Comparison of ENCODE assay signal across 10 cellular contexts in genomic region chr3:52128118-52128683, GRCh38. TPM values are rescaled to one million over a fixed set of nuclear protein-coding genes. Genes with fewer than 3 reads are reported as not detected.
A peak's percentile ranks its signal among the peaks of the same experiment; 100 is the strongest.
DNase-seq lines count a peak whose midpoint lies in the region; ATAC-seq and TF ChIP-seq lines count a peak whose summit lies in the region.
"Had no signal": no experiment of that assay in that cellular context is flagged by ENCODE, and none has a peak within 500 bp of the region (broad histone marks: within the 10 kb centered on the region; RNA-seq: fewer than 3 reads in every experiment).

No MANE protein-coding gene starts in this region.

- POLR2A ChIA-PET in HCT116 (lab: Charles Lee), result interaction anchor here (0.5 to 1.2 kb wide), 4 partner anchors 26 to 138 kb away, joined by 3 to 5 read pairs (median 3); partner anchors contain the start of genes DUSP7, POC1A and RPL29

- H3K9ac ChIP-seq in HCT116 (ENCODE audit: low read length) (peak overlapping the region; percentile 35), parathyroid adenoma (no peak overlapping the region)

- ATAC-seq in HCT116, result peak; percentile 93
- peak; percentile 11 for ATAC-seq in esophagus mucosa
- no peak for ATAC-seq in GM19397 (IDR thresholded peaks at IDR 0.05; ENCODE audit: unreplicated experiment)
- no peak for ATAC-seq in GM21825 (IDR thresholded peaks at IDR 0.05; ENCODE audit: unreplicated experiment)

- peak overlapping the region in 1 of 2 experiments; percentile 18; a peak in 2 of 4 replicates for H3K4me3 ChIP-seq in HCT116 (replicated peaks in 1 of 2; ENCODE audit: low read depth in 1 of 2, low read length in 2 of 2)
- H3K4me3 ChIP-seq in parathyroid adenoma (ENCODE audit: low read depth, low read length), result no peak overlapping the region

- no peaks in the 10 kb centered on the region for H3K9me3 ChIP-seq in HCT116 (ENCODE audit: control insufficient read depth in 1 of 2, insufficient read depth in 1 of 2, low read depth in 1 of 2, low read length in 2 of 2)
- H3K9me3 ChIP-seq in parathyroid adenoma (ENCODE audit: control insufficient read depth, low read length), result no peaks in the 10 kb centered on the region

- H3K4me2 ChIP-seq in HCT116 (ENCODE audit: low read length), result peak overlapping the region; percentile 65
- no peak overlapping the region for H3K4me2 ChIP-seq in parathyroid adenoma (ENCODE audit: low read length)

- H3K4me1 ChIP-seq in HCT116 (ENCODE audit: control insufficient read depth in 1 of 2, insufficient read depth in 2 of 2, low read length in 2 of 2) (peaks cover 30 to 38% of the 10 kb centered on the region in 2 experiments), parathyroid adenoma (peaks cover 5% of the 10 kb centered on the region)

- H4K20me1 ChIP-seq in HCT116 (ENCODE audit: insufficient read depth), result no peaks in the 10 kb centered on the region

- no peaks in the 10 kb centered on the region for H3K9me2 ChIP-seq in HCT116 (ENCODE audit: insufficient read depth)

- intact Hi-C loops in HCT116 (cut with micrococcal nuclease), result no loop called here

- BruUV-seq in HCT116 (replicated peaks; lab: Mats Ljungman, UMichigan), result no TSS peak

- RAD21 ChIA-PET in HCT116 (lab: Charles Lee; ENCODE audit: low non-redundant PET in 1 of 2, low total read pairs in 2 of 2, uncharacterized antibody in 2 of 2, unreplicated experiment in 2 of 2), result interaction anchor here in 1 of 2 experiments (0.6 to 1.0 kb wide), 2 partner anchors 75 to 103 kb away, joined by 3 to 7 read pairs; no protein-coding TSS in a partner anchor

- H3K36me3 ChIP-seq in HCT116 (ENCODE audit: control insufficient read depth in 1 of 2, insufficient read depth in 2 of 2, low read length in 2 of 2) (peaks cover 4 to 12% of the 10 kb centered on the region in 2 experiments; a peak in 2 of 4 replicates), parathyroid adenoma (ENCODE audit: control insufficient read depth, insufficient read depth, low read length) (no peaks in the 10 kb centered on the region)

- H2AFZ ChIP-seq in HCT116 (ENCODE audit: low read depth, low read length, poor library complexity, severe bottlenecking) (no peak overlapping the region), parathyroid adenoma (peak overlapping the region; percentile 39)

- TF ChIP-seq CTCF in HCT116 (IDR thresholded peaks at IDR 0.05 in 2 of 3, conservative IDR thresholded peaks at IDR 0.05 in 1 of 3; ENCODE audit: borderline replicate concordance in 1 of 3, insufficient read depth in 1 of 3, low read depth in 2 of 3, low read length in 2 of 3) (no peak), parathyroid adenoma (IDR thresholded peaks at IDR 0.05) (no peak)

- CTCF ChIA-PET in HCT116 (lab: Charles Lee), result interaction anchor here (0.6 to 1.2 kb wide), 4 partner anchors 9 to 124 kb away, joined by 3 to 4 read pairs (median 4); partner anchors contain the start of gene DUSP7

- no peak for TF ChIP-seq POLR2A in HCT116 (IDR thresholded peaks at IDR 0.05; ENCODE audit: borderline replicate concordance, extremely low read depth, insufficient read depth, insufficient read length)

- no peaks in the 10 kb centered on the region for H3K27me3 ChIP-seq in HCT116 (ENCODE audit: insufficient read depth, low read length)
- no peaks in the 10 kb centered on the region for H3K27me3 ChIP-seq in parathyroid adenoma (ENCODE audit: control insufficient read depth, insufficient read depth, low read length)

- peak overlapping the region; percentile 95 for H3K27ac ChIP-seq in HCT116 (ENCODE audit: low read depth, low read length)
- H3K27ac ChIP-seq in parathyroid adenoma, result no peak overlapping the region

- H3K79me2 ChIP-seq in HCT116 (ENCODE audit: insufficient read depth, low read length) (no peaks in the 10 kb centered on the region), parathyroid adenoma (no peaks in the 10 kb centered on the region)

- TF ChIP-seq RAD21 in HCT116 (IDR thresholded peaks at IDR 0.05; ENCODE audit: low read depth), result peak; percentile 37; the same call in 1 of the 2 replicates

- DNase-seq in HCT116 (ENCODE audit: low read depth, low spot score) (peak; percentile 87), RPMI8226 (peak; percentile 4), NCI-H524 (lab: John Stamatoyannopoulos, UW) (no peak), dedifferentiated amniotic fluid mesenchymal stem cell (ENCODE audit: extremely low spot score) (no peak)
- DNase-seq: naive B cell, NCI-H69 had no signal

TF ChIP-seq in HCT116, 20 proteins besides CTCF, POLR2A, EP300 and RAD21:
- peak; percentile 91 for TF ChIP-seq TCF7L2 (IDR thresholded peaks at IDR 0.05; ENCODE audit: borderline replicate concordance, extremely low read depth, insufficient read depth, insufficient read length)
- TF ChIP-seq, protein P1, sequence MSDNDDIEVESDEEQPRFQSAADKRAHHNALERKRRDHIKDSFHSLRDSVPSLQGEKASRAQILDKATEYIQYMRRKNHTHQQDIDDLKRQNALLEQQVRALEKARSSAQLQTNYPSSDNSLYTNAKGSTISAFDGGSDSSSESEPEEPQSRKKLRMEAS (IDR thresholded peaks at IDR 0.05), result 0 out of 2 replicates have a peak, but pooled peaks have one; percentile 28
- TF ChIP-seq ELF1 (IDR thresholded peaks at IDR 0.05; ENCODE audit: borderline replicate concordance, low read depth), result no peak
- peak; percentile 78 for TF ChIP-seq FOSL1 (IDR thresholded peaks at IDR 0.05; ENCODE audit: low read depth)
- peak; percentile 75; the same call in 1 of the 2 replicates for TF ChIP-seq CBX3 (IDR thresholded peaks at IDR 0.05; ENCODE audit: low read depth)
- TF ChIP-seq YY1 (IDR thresholded peaks at IDR 0.05; ENCODE audit: extremely low read depth, insufficient replicate concordance, low read depth, low read length), result no peak
- TF ChIP-seq JUND (IDR thresholded peaks at IDR 0.05), result peak; percentile 66; the same call in 1 of the 2 replicates
- TF ChIP-seq POLR2AphosphoS5 (IDR thresholded peaks at IDR 0.05; ENCODE audit: low read depth, low read length), result peak; percentile 55; the same call in 1 of the 2 replicates
- TF ChIP-seq SP1 (IDR thresholded peaks at IDR 0.05; ENCODE audit: low read depth), result peak; percentile 76
TF ChIP-seq in HCT116: peak in this region for 7.

RNA-seq across cellular contexts. Expression of gene POC1A, which starts 26.0 kb away (rescaled TPM):
- 34.0 TPM for total RNA-seq in HCT116 (2021; ENCODE audit: unreplicated experiment)
- polyA plus RNA-seq in HCT116 (2012), result 34.5 and 39.8 TPM in 2 replicates
- 8.4 TPM for total RNA-seq in esophagus mucosa

Comparison
In these comparisons a context has a peak if more than half of its experiments do, and no peak if none do; other contexts are left out.
1. ATAC-seq: peak in HCT116 (single experiment) and esophagus mucosa (single experiment); none in GM19397 (single experiment) and GM21825 (single experiment).
2. DNase-seq: peak in HCT116 (single experiment) and RPMI8226 (single experiment); none in NCI-H524 (0 of 2) and dedifferentiated amniotic fluid mesenchymal stem cell (single experiment).